Comparison of ENCODE assay signal across 11 cellular contexts in genomic region chr3:114408763-114409162, GRCh38.
A peak's percentile ranks its signal among the peaks of the same experiment; 100 is the strongest.
DNase-seq lines count a peak whose midpoint lies in the region; ATAC-seq and TF ChIP-seq lines count a peak whose summit lies in the region.
"Had no signal": no experiment of that assay in that cellular context is flagged by ENCODE, and none has a peak within 500 bp of the region (broad histone marks: within the 10 kb centered on the region; RNA-seq: fewer than 3 reads in every experiment).

No MANE protein-coding gene starts in this region.

- ATAC-seq in heart left ventricle, result peak in 2 of 4 donors; percentile 45 to 47
- no peak for ATAC-seq in Right ventricle myocardium inferior
- no peak for ATAC-seq in HG03378 (IDR thresholded peaks at IDR 0.05; ENCODE audit: unreplicated experiment)
- ATAC-seq: activated T-cell treated with anti-CD3 and anti-CD28 coated beads, Interleukin-2, amount 50 U/mL, for 4 hours had no signal

- H3K4me1 ChIP-seq in heart left ventricle (peaks cover 3 to 95% (median 63%) of the 10 kb centered on the region in 12 donors), testis (peaks cover 73% of the 10 kb centered on the region)

- no peaks in the 10 kb centered on the region for H3K27me3 ChIP-seq in heart left ventricle
- H3K27me3 ChIP-seq in layer of hippocampus (ENCODE audit: control insufficient read depth, insufficient read depth, low read length), result no peaks in the 10 kb centered on the region
- H3K27me3 ChIP-seq in testis, result no peaks in the 10 kb centered on the region
- no peaks in the 10 kb centered on the region for H3K27me3 ChIP-seq in brain microvascular endothelial cell (replicated peaks)
- H3K27me3 ChIP-seq: tibial nerve had no signal

- H3K27ac ChIP-seq in heart left ventricle, result peak overlapping the region in 8 of 12 donors; percentile 16 to 82 (median 65)
- H3K27ac ChIP-seq in layer of hippocampus (ENCODE audit: low read depth, low read length), result peak overlapping the region; percentile 63
- H3K27ac ChIP-seq in testis, result peak overlapping the region; percentile 65 to 89
- no peak overlapping the region for H3K27ac ChIP-seq in brain microvascular endothelial cell

- TF ChIP-seq CTCF in heart left ventricle (IDR thresholded peaks at IDR 0.05) (no peak), testis (IDR thresholded peaks at IDR 0.05) (no peak), brain microvascular endothelial cell (IDR thresholded peaks at IDR 0.05; ENCODE audit: low read depth, low read length, missing control alignments) (no peak)

- H3K4me3 ChIP-seq in heart left ventricle, result peak overlapping the region in 2 of 12 donors; percentile 2 to 29
- no peak overlapping the region for H3K4me3 ChIP-seq in testis
- H3K4me3 ChIP-seq in brain microvascular endothelial cell (ENCODE audit: low read depth, low read length), result no peak overlapping the region
- H3K4me3 ChIP-seq: tibial nerve had no signal

- in situ Hi-C loops in brain microvascular endothelial cell (cut with HindIII; ENCODE audit: low pct_ligation_motif_present, low sequenced_read_pairs), result no loop called here

- WGBS in heart left ventricle, 4 donors, result 73 to 86% (median 82%) methylated on average over 8 of the region's 8 CpGs
- 29 to 57% methylated on average over 8 of the region's 8 CpGs for WGBS in testis, 2 donors

- H3K9me3 ChIP-seq in heart left ventricle, result no peaks in the 10 kb centered on the region
- H3K9me3 ChIP-seq in testis, result no peaks in the 10 kb centered on the region
- H3K9me3 ChIP-seq: tibial nerve had no signal

- H3K36me3 ChIP-seq in heart left ventricle, result no peaks in the 10 kb centered on the region
- H3K36me3 ChIP-seq in testis (ENCODE audit: low read depth, missing control alignments), result no peaks in the 10 kb centered on the region
- no peaks in the 10 kb centered on the region for H3K36me3 ChIP-seq in brain microvascular endothelial cell (replicated peaks)
- H3K36me3 ChIP-seq: tibial nerve had no signal

- intact Hi-C loops in heart left ventricle (cut with DNase I), result no loop called here
- intact Hi-C loops in Right ventricle myocardium inferior (cut with DNase I), result no loop called here
- intact Hi-C loops in testis (cut with DNase I; ENCODE audit: low total_unique reads), result no loop called here

- DNase-seq in heart left ventricle, result peak in 1 of 5 donors; percentile 13
- no peak for DNase-seq in Right ventricle myocardium inferior (ENCODE audit: missing footprints)
- peak; percentile 62 for DNase-seq in astrocyte of the hippocampus (ENCODE audit: low read depth, low spot score)
- DNase-seq in testis, result peak; percentile 73
- DNase-seq in hippocampal formation (lab: John Stamatoyannopoulos, UW), result no peak
- no peak for DNase-seq in brain microvascular endothelial cell
- DNase-seq: activated T-cell treated with anti-CD3 and anti-CD28 coated beads, Interleukin-2, amount 50 U/mL, for 4 hours; EL had no signal

- TF ChIP-seq POLR2A in heart left ventricle (IDR thresholded peaks at IDR 0.05) (no peak), testis (IDR thresholded peaks at IDR 0.05) (no peak)

Comparison
In these comparisons a context has a peak if more than half of its experiments do, and no peak if none do; other contexts are left out.
1. DNase-seq: peak in astrocyte of the hippocampus (single experiment) and testis (single experiment); none in Right ventricle myocardium inferior (single experiment), hippocampal formation (0 of 2) and brain microvascular endothelial cell (single experiment).